Comparison of ENCODE assay signal across 6 cellular contexts in the genomic region with DNA sequence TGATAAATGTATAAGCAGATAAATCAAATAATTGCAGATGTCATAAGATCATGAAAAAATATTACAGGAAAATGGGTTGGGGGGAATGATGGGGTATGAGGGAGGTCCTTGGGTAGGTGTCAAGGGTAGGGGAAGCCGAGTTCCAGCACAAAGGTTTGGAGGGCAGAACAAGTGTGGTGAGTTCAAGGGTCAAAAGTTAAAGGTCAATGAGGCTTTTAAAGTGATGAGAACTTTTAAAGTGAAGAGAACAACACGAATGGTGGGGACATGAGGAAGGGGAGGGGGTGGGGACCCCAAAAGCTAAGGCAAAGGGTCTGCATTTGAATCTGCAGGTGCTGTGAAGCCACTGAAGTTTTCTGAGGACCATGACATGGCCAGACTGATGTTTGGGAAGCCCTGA.
"Had no signal": no experiment of that assay in that cellular context is flagged by ENCODE, and none has a peak within 500 bp of the region (broad histone marks: within the 10 kb centered on the region; RNA-seq: fewer than 3 reads in every experiment).

No MANE protein-coding gene starts in this region.

- DNase-seq: IMR-90, KBM-7, KG1 had no signal

- ATAC-seq: HepG2 had no signal

- H3K27ac ChIP-seq: HL-60 had no signal

- FAIRE-seq: HepG2, HTR-8/SVneo had no signal
